In the genomic region with DNA sequence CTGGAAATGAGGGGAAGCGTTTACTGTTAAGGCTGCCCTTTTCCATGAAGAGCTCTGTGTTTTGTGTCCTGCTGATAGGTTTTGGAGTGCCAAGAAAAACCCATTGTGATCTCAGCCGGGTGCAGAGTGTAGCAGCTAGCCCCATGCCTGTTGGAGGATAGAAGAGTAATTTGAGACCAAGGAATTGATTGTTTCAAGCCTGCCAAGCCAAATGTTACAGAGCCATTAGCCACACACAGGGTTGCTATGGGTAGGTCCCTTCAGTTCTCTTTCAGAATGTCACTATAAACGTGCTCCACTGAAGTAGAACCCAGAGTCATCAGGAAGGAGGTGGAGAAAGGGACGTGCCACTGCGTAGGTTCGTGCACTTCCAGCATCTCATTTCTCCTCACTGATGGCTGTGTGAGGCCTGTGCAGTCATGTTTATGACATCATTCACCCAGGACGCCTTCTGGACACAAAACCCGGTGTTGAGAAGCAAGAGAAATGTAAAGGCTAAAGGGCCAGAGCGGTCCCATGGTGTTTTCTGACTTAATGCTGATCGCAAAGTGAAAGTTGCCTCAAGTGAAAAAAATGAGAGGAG, we compare ENCODE assay signal across 12 cellular contexts. TPM values are rescaled to one million over a fixed set of nuclear protein-coding genes. Genes with fewer than 3 reads are reported as not detected.
DNase-seq lines count a peak whose midpoint lies in the region; ATAC-seq and TF ChIP-seq lines count a peak whose summit lies in the region.
"Had no signal": no experiment of that assay in that cellular context is flagged by ENCODE, and none has a peak within 500 bp of the region (broad histone marks: within the 10 kb centered on the region; RNA-seq: fewer than 3 reads in every experiment).

No MANE protein-coding gene starts in this region.

- peaks cover 18% of the 10 kb centered on the region for H3K4me1 Mint-ChIP-seq in glutamatergic neuron (ENCODE audit: low read depth, unreplicated experiment)
- H3K4me1 Mint-ChIP-seq in natural killer cell treated with Interleukin-12 subunit alpha and Interleukin-12 subunit beta and Interleukin-15 and Interleukin-18, amount 100 ng/mL, for 72 hours (ENCODE audit: low read depth in 2 of 2), result no peaks in the 10 kb centered on the region
- H3K4me1 Mint-ChIP-seq: CD8-positive, alpha-beta memory T cell had no signal

- no peaks in the 10 kb centered on the region for H3K36me3 ChIP-seq in Panc1 (ENCODE audit: control insufficient read depth, insufficient read depth, low read length)
- H3K36me3 ChIP-seq in prostate gland, result no peaks in the 10 kb centered on the region
- H3K36me3 ChIP-seq: brain microvascular endothelial cell had no signal

- no peak for TF ChIP-seq POLR2A in prostate gland (IDR thresholded peaks at IDR 0.05)

- peak; percentile 37 for ATAC-seq in Panc1
- ATAC-seq in natural killer cell treated with Interleukin-12 subunit alpha and Interleukin-12 subunit beta and Interleukin-15 and Interleukin-18, amount 100 ng/mL, for 72 hours, result no peak
- no peak for ATAC-seq in HG02798 (IDR thresholded peaks at IDR 0.05; ENCODE audit: poor library complexity, unreplicated experiment)
- ATAC-seq in GM21381 (IDR thresholded peaks at IDR 0.05; ENCODE audit: unreplicated experiment), result no peak
- ATAC-seq in activated naive CD4-positive, alpha-beta T cell treated with anti-CD3 and anti-CD28 coated beads, Interleukin-2, amount 50 U/mL, for 72 hours, result no peak

- H3K4me3 ChIP-seq in Panc1 (ENCODE audit: low read depth in 2 of 2, low read length in 2 of 2), result no peak overlapping the region
- H3K4me3 ChIP-seq in prostate gland, result no peak overlapping the region
- H3K4me3 ChIP-seq: hepatocyte had no signal

- H3K27me3 ChIP-seq in Panc1 (ENCODE audit: control insufficient read depth, insufficient read depth, low read length) (no peaks in the 10 kb centered on the region), prostate gland (replicated peaks; ENCODE audit: insufficient read depth) (no peaks in the 10 kb centered on the region)
- H3K27me3 ChIP-seq: brain microvascular endothelial cell, hepatocyte had no signal

- no peaks in the 10 kb centered on the region for H3K36me3 Mint-ChIP-seq in glutamatergic neuron (ENCODE audit: unreplicated experiment)
- no peaks in the 10 kb centered on the region for H3K36me3 Mint-ChIP-seq in natural killer cell treated with Interleukin-12 subunit alpha and Interleukin-12 subunit beta and Interleukin-15 and Interleukin-18, amount 100 ng/mL, for 72 hours
- H3K36me3 Mint-ChIP-seq in activated naive CD4-positive, alpha-beta T cell treated with anti-CD3 and anti-CD28 coated beads, Interleukin-2, amount 50 U/mL, for 72 hours, result no peaks in the 10 kb centered on the region

- no TSS peak for BruUV-seq in Panc1 (replicated peaks; lab: Mats Ljungman, UMichigan)

- in situ Hi-C loops in Panc1 (cut with HindIII; ENCODE audit: low pct_unique_long_range_greater_than_20kb, low sequenced_read_pairs), result no loop called here

- intact Hi-C loops in Panc1 (cut with micrococcal nuclease; ENCODE audit: unreplicated experiment) (no loop called here), prostate gland (cut with DNase I) (loop anchor here (5.0 kb wide), 1 partner anchor 77 kb away; no protein-coding TSS in a partner anchor)

- peaks cover 6% of the 10 kb centered on the region for H3K9me3 Mint-ChIP-seq in glutamatergic neuron (ENCODE audit: unreplicated experiment)
- H3K9me3 Mint-ChIP-seq in natural killer cell treated with Interleukin-12 subunit alpha and Interleukin-12 subunit beta and Interleukin-15 and Interleukin-18, amount 100 ng/mL, for 72 hours, result no peaks in the 10 kb centered on the region
- H3K9me3 Mint-ChIP-seq in activated naive CD4-positive, alpha-beta T cell treated with anti-CD3 and anti-CD28 coated beads, Interleukin-2, amount 50 U/mL, for 72 hours, result no peaks in the 10 kb centered on the region
- H3K9me3 Mint-ChIP-seq: CD8-positive, alpha-beta memory T cell; neural crest cell had no signal

- TF ChIP-seq CTCF in Panc1 (IDR thresholded peaks at IDR 0.05), result no peak
- TF ChIP-seq CTCF in glutamatergic neuron (IDR thresholded peaks at IDR 0.05; ENCODE audit: partially characterized antibody, unreplicated experiment), result no peak
- TF ChIP-seq CTCF in prostate gland (IDR thresholded peaks at IDR 0.05), result no peak

- H3K4me3 Mint-ChIP-seq in glutamatergic neuron (ENCODE audit: unreplicated experiment), result peak overlapping the region; percentile 11
- H3K4me3 Mint-ChIP-seq in natural killer cell treated with Interleukin-12 subunit alpha and Interleukin-12 subunit beta and Interleukin-15 and Interleukin-18, amount 100 ng/mL, for 72 hours, result no peak overlapping the region
- H3K4me3 Mint-ChIP-seq: CD8-positive, alpha-beta memory T cell; neural crest cell had no signal

- no peaks in the 10 kb centered on the region for H3K9me3 ChIP-seq in Panc1 (ENCODE audit: control insufficient read depth, insufficient read depth, low read depth, low read length)
- H3K9me3 ChIP-seq in prostate gland, result no peaks in the 10 kb centered on the region

- peak overlapping the region; percentile 87 for H3K27ac Mint-ChIP-seq in glutamatergic neuron (ENCODE audit: unreplicated experiment)
- H3K27ac Mint-ChIP-seq in natural killer cell treated with Interleukin-12 subunit alpha and Interleukin-12 subunit beta and Interleukin-15 and Interleukin-18, amount 100 ng/mL, for 72 hours, result no peak overlapping the region
- H3K27ac Mint-ChIP-seq in activated naive CD4-positive, alpha-beta T cell treated with anti-CD3 and anti-CD28 coated beads, Interleukin-2, amount 50 U/mL, for 72 hours, result no peak overlapping the region
- H3K27ac Mint-ChIP-seq: CD8-positive, alpha-beta memory T cell had no signal

- H3K27me3 Mint-ChIP-seq in glutamatergic neuron (ENCODE audit: unreplicated experiment), result peaks cover 5% of the 10 kb centered on the region
- peaks cover 0 to 5% of the 10 kb centered on the region in 2 donors for H3K27me3 Mint-ChIP-seq in natural killer cell treated with Interleukin-12 subunit alpha and Interleukin-12 subunit beta and Interleukin-15 and Interleukin-18, amount 100 ng/mL, for 72 hours

- H3K27ac ChIP-seq in Panc1 (ENCODE audit: low read length), result no peak overlapping the region
- peak overlapping the region; percentile 45 to 48 for H3K27ac ChIP-seq in prostate gland
- H3K27ac ChIP-seq: brain microvascular endothelial cell, hepatocyte had no signal

- CTCF ChIA-PET in Panc1 (lab: Charles Lee), result no interaction called here

- POLR2A ChIA-PET in Panc1 (lab: Charles Lee), result no interaction called here

- H3K4me1 ChIP-seq in Panc1 (ENCODE audit: control insufficient read depth, insufficient read depth, low read length) (no peaks in the 10 kb centered on the region), prostate gland (replicated peaks) (peaks cover 5% of the 10 kb centered on the region)

- 38% methylated on average over 10 of the region's 10 CpGs for WGBS in prostate gland

- DNase-seq in NCI-H1092 treated with DMSO at 0.1 percent for 48 hours (lab: John Stamatoyannopoulos, UW) (peak; percentile 80), Panc1 (ENCODE audit: low read depth, low spot score) (no peak), glutamatergic neuron (no peak), prostate gland (ENCODE audit: low spot score) (no peak)
- DNase-seq in natural killer cell treated with Interleukin-12 subunit alpha and Interleukin-12 subunit beta and Interleukin-15 and Interleukin-18, amount 100 ng/mL, for 72 hours (ENCODE audit: low spot score), result no peak
- DNase-seq in activated naive CD4-positive, alpha-beta T cell treated with anti-CD3 and anti-CD28 coated beads, Interleukin-2, amount 50 U/mL, for 72 hours (ENCODE audit: low spot score in 2 of 2), result no peak
- DNase-seq: brain microvascular endothelial cell; CD8-positive, alpha-beta memory T cell had no signal

RNA-seq across cellular contexts. Expression of a gene that starts 6.6 kb away (rescaled TPM):
- total RNA-seq in Panc1 (2021; ENCODE audit: unreplicated experiment) (3.5 TPM), glutamatergic neuron (ENCODE audit: unreplicated experiment) (5.0 TPM), prostate gland (100 to 1,000 TPM; 228 to 266 TPM)
- 3.5 TPM for polyA plus RNA-seq in Panc1 (2012; ENCODE audit: insufficient read length)
- total RNA-seq in natural killer cell treated with Interleukin-12 subunit alpha and Interleukin-12 subunit beta and Interleukin-15 and Interleukin-18, amount 100 ng/mL, for 72 hours, result 1 to 10 TPM in 1 of 2 donors, under 1 TPM in 1; 0.31 to 3.9 TPM
- 1 to 10 TPM in 1 of 2 donors, under 1 TPM in 1; 0.23 to 2.5 TPM for total RNA-seq in activated naive CD4-positive, alpha-beta T cell treated with anti-CD3 and anti-CD28 coated beads, Interleukin-2, amount 50 U/mL, for 72 hours

Comparison
In these comparisons a context has a peak if more than half of its experiments do, and no peak if none do; other contexts are left out.
1. RNA of a gene that starts 6.6 kb away (total RNA-seq): 228 to 266 TPM in prostate gland; 5.0 TPM in glutamatergic neuron (single experiment), 0.31 to 3.9 TPM in natural killer cell treated with Interleukin-12 subunit alpha and Interleukin-12 subunit beta and Interleukin-15 and Interleukin-18, amount 100 ng/mL, for 72 hours, 3.5 TPM in Panc1 (single experiment) and 0.23 to 2.5 TPM in activated naive CD4-positive, alpha-beta T cell treated with anti-CD3 and anti-CD28 coated beads, Interleukin-2, amount 50 U/mL, for 72 hours; every median in the first group is over 10 times any median in the second.